14 cellular contexts compared by ENCODE assay signal in genomic region chr10:12780634-12781601, GRCh38.
DNase-seq lines count a peak whose midpoint lies in the region; TF ChIP-seq lines count a peak whose summit lies in the region.
"Had no signal": no experiment of that assay in that cellular context is flagged by ENCODE, and none has a peak within 500 bp of the region (broad histone marks: within the 10 kb centered on the region; RNA-seq: fewer than 3 reads in every experiment).

No MANE protein-coding gene starts in this region.

- TF ChIP-seq CTCF in astrocyte of the cerebellum (IDR thresholded peaks at IDR 0.05; ENCODE audit: low read depth, low read length, missing control alignments): no peak
- no peak for TF ChIP-seq CTCF in nephron progenitor cell (IDR thresholded peaks at IDR 0.05)
- no peak for TF ChIP-seq CTCF in hepatocyte (IDR thresholded peaks at IDR 0.05; ENCODE audit: poor library complexity)

- no peak overlapping the region for H3K4me2 ChIP-seq in hepatocyte

- no peaks in the 10 kb centered on the region for H3K27me3 ChIP-seq in hepatocyte

- H3K9me2 ChIP-seq in hepatocyte (replicated peaks; ENCODE audit: insufficient read depth): no peaks in the 10 kb centered on the region

- H3K4me3 ChIP-seq in astrocyte of the cerebellum (ENCODE audit: low read depth, low read length) (no peak overlapping the region), hepatocyte (no peak overlapping the region)
- H3K4me3 ChIP-seq: mucosa of descending colon had no signal

- H2AFZ ChIP-seq in hepatocyte: no peak overlapping the region

- no peaks in the 10 kb centered on the region for H3K9me3 ChIP-seq in hepatocyte (ENCODE audit: low read depth)
- H3K9me3 ChIP-seq: mucosa of descending colon had no signal

- no peak overlapping the region for H3K27ac ChIP-seq in hepatocyte

- peak overlapping the region; percentile 38 for H3K4me3 Mint-ChIP-seq in nephron progenitor cell
- H3K4me3 Mint-ChIP-seq: immature natural killer cell had no signal

- in situ Hi-C loops in astrocyte of the cerebellum (cut with HindIII; ENCODE audit: low sequenced_read_pairs): no loop called here

- WGBS in hepatocyte (ENCODE audit: low lambda C conversion rate, missing lambda C conversion rate): 88% methylated on average over 22 of the region's 22 CpGs

- peaks cover 72% of the 10 kb centered on the region for H3K4me1 Mint-ChIP-seq in nephron progenitor cell

- peaks cover 3% of the 10 kb centered on the region for H3K27me3 Mint-ChIP-seq in nephron progenitor cell (ENCODE audit: low read depth, poor library complexity)

- H3K4me1 ChIP-seq in hepatocyte (ENCODE audit: insufficient read depth): peaks cover 8% of the 10 kb centered on the region

- H3K9me3 Mint-ChIP-seq in nephron progenitor cell: peaks cover 4% of the 10 kb centered on the region
- H3K9me3 Mint-ChIP-seq: immature natural killer cell had no signal

- H4K20me1 ChIP-seq in hepatocyte (ENCODE audit: insufficient read depth, poor library complexity, severe bottlenecking): no peaks in the 10 kb centered on the region

- peak overlapping the region; percentile 87 for H3K27ac Mint-ChIP-seq in nephron progenitor cell
- H3K27ac Mint-ChIP-seq: immature natural killer cell had no signal

- H3K36me3 Mint-ChIP-seq in nephron progenitor cell (ENCODE audit: low read depth): peaks cover 13% of the 10 kb centered on the region

- no peaks in the 10 kb centered on the region for H3K79me2 ChIP-seq in hepatocyte

- H3K36me3 ChIP-seq in hepatocyte (replicated peaks; ENCODE audit: insufficient read depth, low read depth): no peaks in the 10 kb centered on the region

- DNase-seq in activated T-cell treated with anti-CD3 and anti-CD28 coated beads for 48 hours (ENCODE audit: low read depth): peak; percentile 34
- no peak for DNase-seq in activated T-cell treated with anti-CD3 and anti-CD28 coated beads, Interleukin-2, amount 50 U/mL, for 1 hour
- peak; percentile 35 for DNase-seq in astrocyte of the cerebellum (ENCODE audit: low read depth)
- DNase-seq in nephron progenitor cell: no peak
- DNase-seq in stimulated activated CD8-positive, alpha-beta memory T cell treated with anti-CD3 and anti-CD28 coated beads, Interleukin-7, amount 100 ng/mL, for 48 hours (ENCODE audit: extremely low read depth in 1 of 2, low read depth in 1 of 2): peak; percentile 28 to 65
- no peak for DNase-seq in hepatocyte (ENCODE audit: low spot score)
- no peak for DNase-seq in NCI-H2081 (lab: John Stamatoyannopoulos, UW)
- DNase-seq in NCI-H2227 (lab: John Stamatoyannopoulos, UW; ENCODE audit: unreplicated experiment): no peak
- DNase-seq: activated CD4-positive, CD25-positive, alpha-beta regulatory T cell treated with anti-CD3 and anti-CD28 coated beads, Interleukin-2, amount 50 U/mL, for 72 hours; immature natural killer cell; mucosa of descending colon; NCI-H1417 treated with DMSO at 0.1 percent for 48 hours; NCI-H510A; retina had no signal

Comparison
In these comparisons a context has a peak if more than half of its experiments do, and no peak if none do; other contexts are left out.
1. DNase-seq: peak in activated T-cell treated with anti-CD3 and anti-CD28 coated beads for 48 hours (single experiment), astrocyte of the cerebellum (single experiment) and stimulated activated CD8-positive, alpha-beta memory T cell treated with anti-CD3 and anti-CD28 coated beads, Interleukin-7, amount 100 ng/mL, for 48 hours (2 of 2); none in activated T-cell treated with anti-CD3 and anti-CD28 coated beads, Interleukin-2, amount 50 U/mL, for 1 hour (single experiment), nephron progenitor cell (single experiment), hepatocyte (single experiment), NCI-H2081 (0 of 2) and NCI-H2227 (single experiment).